8 cellular contexts compared by ENCODE assay signal in the genomic region with DNA sequence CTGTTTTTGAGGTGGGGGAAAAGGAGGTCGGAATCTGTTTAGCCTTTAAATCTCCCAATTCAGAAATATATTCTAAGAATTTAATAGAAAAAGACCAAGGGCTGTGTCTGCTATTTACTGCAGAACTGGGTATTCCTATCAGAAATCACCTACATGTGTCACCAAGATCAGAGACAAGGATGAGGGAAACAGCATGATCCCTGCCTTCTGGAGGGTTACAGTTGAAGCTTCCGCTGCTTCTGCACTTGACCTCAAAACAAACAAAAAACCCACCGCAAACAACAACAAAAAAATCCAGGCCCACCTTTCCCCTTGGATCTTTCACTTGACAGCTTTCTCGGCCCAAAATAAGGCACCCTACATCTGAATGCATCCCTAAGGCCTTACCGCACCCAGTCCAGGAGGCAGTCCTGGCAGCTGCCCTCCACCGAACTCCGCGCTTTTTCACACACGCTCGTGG. TPM values are rescaled to one million over a fixed set of nuclear protein-coding genes. Genes with fewer than 3 reads are reported as not detected.
DNase-seq lines count a peak whose midpoint lies in the region; ATAC-seq and TF ChIP-seq lines count a peak whose summit lies in the region.

No MANE protein-coding gene starts in this region.

- peak overlapping the region; percentile 89 for H3K27ac ChIP-seq in HUES64 (ENCODE audit: low read depth, low read length)

- H3K4me1 Mint-ChIP-seq in chondrocyte (ENCODE audit: low read depth): peaks cover 60% of the 10 kb centered on the region
- peaks cover 6 to 44% (median 19%) of the 10 kb centered on the region in 4 donors for H3K4me1 Mint-ChIP-seq in naive thymus-derived CD8-positive, alpha-beta T cell

- H3K27me3 Mint-ChIP-seq in chondrocyte (ENCODE audit: low read depth): no peaks in the 10 kb centered on the region
- peaks cover 31 to 61% (median 38%) of the 10 kb centered on the region in 5 donors for H3K27me3 Mint-ChIP-seq in naive thymus-derived CD8-positive, alpha-beta T cell

- H3K9me3 ChIP-seq in HUES64 (ENCODE audit: insufficient read depth, low read depth, low read length): no peaks in the 10 kb centered on the region

- H3K4me3 Mint-ChIP-seq in chondrocyte (ENCODE audit: unreplicated experiment): peak overlapping the region; percentile 84
- peak overlapping the region; percentile 42 to 87 (median 76) for H3K4me3 Mint-ChIP-seq in naive thymus-derived CD8-positive, alpha-beta T cell

- WGBS in HUES64: 5% methylated on average over 8 of the region's 10 CpGs

- no peaks in the 10 kb centered on the region for H3K36me3 ChIP-seq in HUES64 (ENCODE audit: insufficient read depth, low read length)

- peak overlapping the region; percentile 75; the same call in 1 of the 2 replicates for H3K9ac ChIP-seq in HUES64 (ENCODE audit: low read depth, low read length)

- H3K9me3 Mint-ChIP-seq in chondrocyte (ENCODE audit: low read depth): no peaks in the 10 kb centered on the region
- peaks cover 0 to 6% (median 0%) of the 10 kb centered on the region in 9 donors for H3K9me3 Mint-ChIP-seq in naive thymus-derived CD8-positive, alpha-beta T cell

- peak overlapping the region; percentile 93 for H3K4me3 ChIP-seq in HUES64 (ENCODE audit: low read length)

- H3K36me3 Mint-ChIP-seq in chondrocyte (ENCODE audit: low read depth): peaks cover 2% of the 10 kb centered on the region
- H3K36me3 Mint-ChIP-seq in naive thymus-derived CD8-positive, alpha-beta T cell: no peaks in the 10 kb centered on the region

- H3K27me3 ChIP-seq in HUES64 (ENCODE audit: insufficient read depth, low read length): peaks cover 16% of the 10 kb centered on the region; the same call in 1 of the 2 replicates

- TF ChIP-seq CTCF in chondrocyte (IDR thresholded peaks at IDR 0.05) (no peak), GM10248 (IDR thresholded peaks at IDR 0.05; ENCODE audit: control extremely low read depth, extremely low read depth, low read depth, missing control alignments) (no peak)

- DNase-seq in NCI-H1092 (lab: John Stamatoyannopoulos, UW) (peak; percentile 50), NCI-H1092 treated with DMSO at 0.1 percent for 48 hours (lab: John Stamatoyannopoulos, UW) (no peak), chondrocyte (ENCODE audit: low spot score) (no peak), GM10248 (ENCODE audit: extremely low spot score) (no peak), LoVo (ENCODE audit: low spot score) (no peak)
- DNase-seq in naive thymus-derived CD8-positive, alpha-beta T cell: no peak

- H3K27ac Mint-ChIP-seq in chondrocyte (ENCODE audit: unreplicated experiment): peak overlapping the region; percentile 96
- peak overlapping the region in 2 of 10 donors; percentile 41 to 47 for H3K27ac Mint-ChIP-seq in naive thymus-derived CD8-positive, alpha-beta T cell

- CTCF ChIA-PET in GM10248 (lab: Yijun Ruan, JAX): interaction anchor here (0.7 to 3.0 kb wide), 10 partner anchors 9 to 113 kb away, joined by 3 to 16 read pairs (median 7); no protein-coding TSS in a partner anchor

- ATAC-seq in naive thymus-derived CD8-positive, alpha-beta T cell: no peak
- ATAC-seq in GM18858 (IDR thresholded peaks at IDR 0.05; ENCODE audit: unreplicated experiment): no peak

- peaks cover 22% of the 10 kb centered on the region for H3K4me1 ChIP-seq in HUES64 (ENCODE audit: insufficient read depth, low read length)

- POLR2A ChIA-PET in naive thymus-derived CD8-positive, alpha-beta T cell (lab: Charles Lee): no interaction called here
- POLR2A ChIA-PET in GM10248 (lab: Yijun Ruan, JAX): no interaction called here

RNA-seq across cellular contexts. Expression of gene CDK14, which starts 0.8 kb away (rescaled TPM):
- 16.4 TPM for polyA plus RNA-seq in HUES64 (2013, experiment 1 of 2)
- 21.2 TPM for polyA plus RNA-seq in HUES64 (2013, experiment 2 of 2)
- 53.7 to 97.9 TPM (median 61.4 TPM) in 3 replicates for total RNA-seq in chondrocyte
- total RNA-seq in naive thymus-derived CD8-positive, alpha-beta T cell: 1 to 10 TPM; 2.8 to 3.6 TPM
- under 1 TPM in 1 of 3 donors, not detected in 2; 0.15 TPM for polyA plus RNA-seq in naive thymus-derived CD8-positive, alpha-beta T cell

Comparison
In these comparisons a context has a peak if more than half of its experiments do, and no peak if none do; other contexts are left out.
1. RNA of gene CDK14, which starts 0.8 kb away (total RNA-seq): 53.7 to 97.9 TPM in chondrocyte; 2.8 to 3.6 TPM in naive thymus-derived CD8-positive, alpha-beta T cell; every median in the first group is over 10 times any median in the second.